10 cellular contexts compared by ENCODE assay signal in genomic region chr6:52087498-52087999, GRCh38. TPM values are rescaled to one million over a fixed set of nuclear protein-coding genes. Genes with fewer than 3 reads are reported as not detected.
A peak's percentile ranks its signal among the peaks of the same experiment; 100 is the strongest.
DNase-seq lines count a peak whose midpoint lies in the region; ATAC-seq and TF ChIP-seq lines count a peak whose summit lies in the region.
"Had no signal": no experiment of that assay in that cellular context is flagged by ENCODE, and none has a peak within 500 bp of the region (broad histone marks: within the 10 kb centered on the region; RNA-seq: fewer than 3 reads in every experiment).

PKHD1 (minus strand) TSS chr6:52087613; CDS start chr6:52084933, 2,680 bp downstream.

- no peaks in the 10 kb centered on the region for H3K36me3 Mint-ChIP-seq in neural crest cell (ENCODE audit: low read depth)

- no peak within 1 kb of the TSS for H3K27ac Mint-ChIP-seq in neural crest cell (ENCODE audit: unreplicated experiment)
- H3K27ac Mint-ChIP-seq: T-helper 1 cell treated with Interleukin-12 subunit alpha and Interleukin-12 subunit beta and Interleukin-4 antibody, amounts not matched to agents 30 μg/mL and 1 μg/mL, for 36 hours had no signal

- in situ Hi-C loops in KBM-7 (cut with MboI; ENCODE audit: low pct_unique_long_range_greater_than_20kb, low sequenced_read_pairs) (no loop called here), T47D (cut with HindIII; ENCODE audit: low pct_unique_long_range_greater_than_20kb, low sequenced_read_pairs) (no loop called here)

- peak; percentile 58 for TF ChIP-seq CTCF in neural crest cell (conservative IDR thresholded peaks at IDR 0.05)

- no peaks in the 10 kb centered on the region for H3K9me3 Mint-ChIP-seq in neural crest cell
- H3K9me3 Mint-ChIP-seq: T-helper 1 cell treated with Interleukin-12 subunit alpha and Interleukin-12 subunit beta and Interleukin-4 antibody, amounts not matched to agents 30 μg/mL and 1 μg/mL, for 36 hours had no signal

- DNase-seq in GM03348 (ENCODE audit: low spot score) (peak; percentile 14), KBM-7 (peak; percentile 14), T47D (ENCODE audit: low read depth in 1 of 2, low spot score in 1 of 2) (peak; percentile 6 to 63), neural crest cell (ENCODE audit: low read depth, low spot score) (no peak), NCI-H1092 treated with DMSO at 0.1 percent for 48 hours (lab: John Stamatoyannopoulos, UW) (no peak)

- ATAC-seq in GM18517 (IDR thresholded peaks at IDR 0.05; ENCODE audit: unreplicated experiment) = no peak
- no peak for ATAC-seq in GM21529 (IDR thresholded peaks at IDR 0.05; ENCODE audit: unreplicated experiment)
- no peak for ATAC-seq in HG02852 (IDR thresholded peaks at IDR 0.05; ENCODE audit: unreplicated experiment)

- H3K27me3 Mint-ChIP-seq in neural crest cell (ENCODE audit: low read depth) = no peaks in the 10 kb centered on the region

- no peaks in the 10 kb centered on the region for H3K4me1 Mint-ChIP-seq in neural crest cell

- no peak within 1 kb of the TSS for H3K4me3 Mint-ChIP-seq in neural crest cell
- H3K4me3 Mint-ChIP-seq: T-helper 1 cell treated with Interleukin-12 subunit alpha and Interleukin-12 subunit beta and Interleukin-4 antibody, amounts not matched to agents 30 μg/mL and 1 μg/mL, for 36 hours had no signal

RNA-seq across cellular contexts. Expression of gene PKHD1, which starts in this region (rescaled TPM):
- 0.16 and 0.25 TPM in 2 replicates for total RNA-seq in neural crest cell
- total RNA-seq: fibroblast of lung had no signal

Comparison
In these comparisons a context has a peak if more than half of its experiments do, and no peak if none do; other contexts are left out.
1. DNase-seq: peak in GM03348 (single experiment), KBM-7 (single experiment) and T47D (2 of 2); none in neural crest cell (single experiment) and NCI-H1092 treated with DMSO at 0.1 percent for 48 hours (single experiment).